In genomic region chr10:77636967-77637473, GRCh38 we compare ENCODE assay signal across 8 cellular contexts. TPM values are rescaled to one million over a fixed set of nuclear protein-coding genes. Genes with fewer than 3 reads are reported as not detected.
DNase-seq lines count a peak whose midpoint lies in the region; ATAC-seq and TF ChIP-seq lines count a peak whose summit lies in the region.

No MANE protein-coding gene starts in this region.

- H3K27me3 Mint-ChIP-seq in IgD-negative memory B cell, result peaks cover 51% of the 10 kb centered on the region
- peaks cover 67 to 92% (median 88%) of the 10 kb centered on the region in 3 donors for H3K27me3 Mint-ChIP-seq in naive B cell

- DNase-seq in AG10803 (ENCODE audit: low read depth) (no peak), naive B cell (no peak), H4 (ENCODE audit: low spot score) (no peak), dedifferentiated amniotic fluid mesenchymal stem cell (ENCODE audit: extremely low spot score) (no peak)
- DNase-seq in stimulated activated CD4-positive, alpha-beta T cell treated with anti-CD3 and anti-CD28 coated beads, Interleukin-4, amount 100 ng/mL, for 4 hours, result no peak

- H3K4me1 Mint-ChIP-seq in IgD-negative memory B cell, result peaks cover 2 to 34% (median 7%) of the 10 kb centered on the region in 3 donors
- peaks cover 16 to 20% (median 18%) of the 10 kb centered on the region in 3 donors for H3K4me1 Mint-ChIP-seq in naive B cell

- no peak overlapping the region for H3K27ac ChIP-seq in duodenal mucosa (ENCODE audit: low read depth, low read length)

- peaks cover 39 to 40% of the 10 kb centered on the region in 2 donors for H3K27me3 ChIP-seq in duodenal mucosa (ENCODE audit: control insufficient read depth in 1 of 2, insufficient read depth in 2 of 2, low read length in 2 of 2)

- peak overlapping the region in 1 of 3 donors; percentile 30 for H3K27ac Mint-ChIP-seq in IgD-negative memory B cell
- peak overlapping the region in 2 of 6 donors; percentile 32 to 51 for H3K27ac Mint-ChIP-seq in naive B cell

- peak overlapping the region; percentile 79 to 94 (median 86) for H3K4me3 Mint-ChIP-seq in IgD-negative memory B cell
- H3K4me3 Mint-ChIP-seq in naive B cell, result peak overlapping the region; percentile 76 to 91 (median 84)

- H3K9me3 ChIP-seq in duodenal mucosa (ENCODE audit: control insufficient read depth in 1 of 2, low read length in 2 of 2), result no peaks in the 10 kb centered on the region

- H3K4me3 ChIP-seq in AG10803 (ENCODE audit: low read length) (peak overlapping the region; percentile 94), duodenal mucosa (ENCODE audit: low read depth in 1 of 2, low read length in 2 of 2) (peak overlapping the region; percentile 51 to 59)

- no peak for TF ChIP-seq CTCF in AG10803 (conservative IDR thresholded peaks at IDR 0.05; ENCODE audit: low read length)

- ATAC-seq in naive B cell (ENCODE audit: low read depth in 2 of 2), result peak in 1 of 2 donors; percentile 5
- no peak for ATAC-seq in HG02763 (IDR thresholded peaks at IDR 0.05; ENCODE audit: unreplicated experiment)

- no peaks in the 10 kb centered on the region for H3K4me1 ChIP-seq in duodenal mucosa (ENCODE audit: control insufficient read depth in 1 of 2, insufficient read depth in 2 of 2, low read length in 2 of 2)

- no peaks in the 10 kb centered on the region for H3K36me3 Mint-ChIP-seq in IgD-negative memory B cell
- peaks cover 0 to 7% of the 10 kb centered on the region in 2 donors for H3K36me3 Mint-ChIP-seq in naive B cell

- H3K9me3 Mint-ChIP-seq in IgD-negative memory B cell (no peaks in the 10 kb centered on the region), naive B cell (no peaks in the 10 kb centered on the region)

- no peaks in the 10 kb centered on the region for H3K36me3 ChIP-seq in duodenal mucosa (ENCODE audit: control insufficient read depth in 1 of 2, insufficient read depth in 2 of 2, low read length in 2 of 2)

- no peak overlapping the region for H3K9ac ChIP-seq in duodenal mucosa (ENCODE audit: low read depth in 1 of 2, low read length in 2 of 2)

RNA-seq across cellular contexts. Expression of gene KCNMA1, which starts 0.6 kb away (rescaled TPM):
- polyA plus RNA-seq in IgD-negative memory B cell, result 5.5 TPM
- not detected for polyA plus RNA-seq in naive B cell (ENCODE audit: low read depth in 6 of 6)
- 8.0 and 8.4 TPM in 2 replicates for total RNA-seq in H4 (2014; rRNA removed; shearing (Covaris generic))
